Comparison of ENCODE assay signal across 1 cellular context in the genomic region with DNA sequence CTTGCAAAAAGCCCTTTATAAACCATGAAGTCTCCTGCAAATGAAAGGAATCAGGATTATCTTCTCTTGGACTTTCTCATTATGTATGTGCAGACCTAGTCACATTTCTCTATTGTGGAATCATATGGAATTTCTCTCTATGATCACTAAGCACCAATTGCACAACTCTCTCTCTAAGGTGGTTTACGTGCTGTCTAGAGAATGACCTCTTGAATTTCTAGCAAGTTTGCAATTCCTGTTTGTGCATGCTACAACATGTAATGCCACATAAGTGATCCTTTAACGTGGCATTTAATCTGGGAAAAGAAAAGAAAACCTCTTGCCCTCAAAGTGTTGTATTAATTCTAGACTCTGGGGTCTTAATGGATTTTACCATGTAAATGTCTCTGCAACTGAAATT.
TF ChIP-seq lines count a peak whose summit lies in the region.

No MANE protein-coding gene starts in this region.

TF ChIP-seq in HepG2, 621 proteins besides CTCF, POLR2A, EP300 and RAD21:
- peak; percentile 24; the same call in 1 of the 2 replicates for TF ChIP-seq CEBPB (IDR thresholded peaks at IDR 0.05; ENCODE audit: borderline replicate concordance, low read depth, low read length)
- TF ChIP-seq, protein P1, sequence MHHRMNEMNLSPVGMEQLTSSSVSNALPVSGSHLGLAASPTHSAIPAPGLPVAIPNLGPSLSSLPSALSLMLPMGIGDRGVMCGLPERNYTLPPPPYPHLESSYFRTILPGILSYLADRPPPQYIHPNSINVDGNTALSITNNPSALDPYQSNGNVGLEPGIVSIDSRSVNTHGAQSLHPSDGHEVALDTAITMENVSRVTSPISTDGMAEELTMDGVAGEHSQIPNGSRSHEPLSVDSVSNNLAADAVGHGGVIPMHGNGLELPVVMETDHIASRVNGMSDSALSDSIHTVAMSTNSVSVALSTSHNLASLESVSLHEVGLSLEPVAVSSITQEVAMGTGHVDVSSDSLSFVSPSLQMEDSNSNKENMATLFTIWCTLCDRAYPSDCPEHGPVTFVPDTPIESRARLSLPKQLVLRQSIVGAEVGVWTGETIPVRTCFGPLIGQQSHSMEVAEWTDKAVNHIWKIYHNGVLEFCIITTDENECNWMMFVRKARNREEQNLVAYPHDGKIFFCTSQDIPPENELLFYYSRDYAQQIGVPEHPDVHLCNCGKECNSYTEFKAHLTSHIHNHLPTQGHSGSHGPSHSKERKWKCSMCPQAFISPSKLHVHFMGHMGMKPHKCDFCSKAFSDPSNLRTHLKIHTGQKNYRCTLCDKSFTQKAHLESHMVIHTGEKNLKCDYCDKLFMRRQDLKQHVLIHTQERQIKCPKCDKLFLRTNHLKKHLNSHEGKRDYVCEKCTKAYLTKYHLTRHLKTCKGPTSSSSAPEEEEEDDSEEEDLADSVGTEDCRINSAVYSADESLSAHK (CRISPR knock-in tag; IDR thresholded peaks at IDR 0.05; ENCODE audit: borderline replicate concordance), result no peak
